In the genomic region with DNA sequence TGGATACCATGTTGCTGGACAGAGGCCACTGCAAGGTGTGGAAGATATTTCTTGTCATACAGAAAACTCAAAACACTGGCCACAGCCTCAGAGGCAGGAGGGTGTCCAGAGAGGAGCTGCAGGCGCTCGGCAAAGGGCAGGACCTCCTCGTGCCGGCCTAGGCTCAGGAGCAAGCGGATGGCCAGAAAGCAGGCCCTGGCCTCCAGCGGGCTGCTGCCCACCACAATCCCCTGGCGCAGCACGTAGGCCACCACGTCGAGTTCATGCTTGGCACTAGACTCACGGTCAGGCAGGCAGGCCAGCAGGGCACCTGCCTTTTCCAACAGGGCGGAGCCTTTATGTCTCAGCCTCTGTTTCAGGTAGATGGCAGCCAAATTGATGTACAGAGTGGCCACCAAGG, we compare ENCODE assay signal across 9 cellular contexts. TPM values are rescaled to one million over a fixed set of nuclear protein-coding genes. Genes with fewer than 3 reads are reported as not detected.
"Had no signal": no experiment of that assay in that cellular context is flagged by ENCODE, and none has a peak within 500 bp of the region (broad histone marks: within the 10 kb centered on the region; RNA-seq: fewer than 3 reads in every experiment).

No MANE protein-coding gene starts in this region.

- H3K9me3 Mint-ChIP-seq: GM23338, H9, HFFc6 had no signal

- DNase-seq: GM23248, GOT3, H7, H9, HCEC 1CT, HFFc6 had no signal

- H3K4me3 ChIP-seq: GM23248, GM23338, HAP-1 had no signal

- H3K4me3 Mint-ChIP-seq: GM23338, H9, HFFc6 had no signal

- H3K9ac ChIP-seq: GM23248 had no signal

- H3K36me3 ChIP-seq: HAP-1 had no signal

- H3K4me1 ChIP-seq: HAP-1 had no signal

- H3K27ac ChIP-seq: GM23248 had no signal

- H3K4me2 ChIP-seq: GM23338 had no signal

- ATAC-seq: GM23338, HCT116 had no signal

- H3K27ac Mint-ChIP-seq: GM23338, H9, HFFc6 had no signal

- H2AFZ ChIP-seq: GM23248, GM23338 had no signal

- H3K9me3 ChIP-seq: HAP-1 had no signal

- H3K4me1 Mint-ChIP-seq: GM23338 had no signal

RNA-seq across cellular contexts. Expression of a gene that starts 35.2 kb away (rescaled TPM):
- total RNA-seq: H7, H9 had no signal
